Comparison of ENCODE assay signal across 14 cellular contexts in genomic region chr19:35168261-35168660, GRCh38. TPM values are rescaled to one million over a fixed set of nuclear protein-coding genes. Genes with fewer than 3 reads are reported as not detected.
A peak's percentile ranks its signal among the peaks of the same experiment; 100 is the strongest.
DNase-seq lines count a peak whose midpoint lies in the region; ATAC-seq and TF ChIP-seq lines count a peak whose summit lies in the region.
"Had no signal": no experiment of that assay in that cellular context is flagged by ENCODE, and none has a peak within 500 bp of the region (broad histone marks: within the 10 kb centered on the region; RNA-seq: fewer than 3 reads in every experiment).

No MANE protein-coding gene starts in this region.

- H3K27me3 ChIP-seq in MG63, result no peaks in the 10 kb centered on the region
- H3K27me3 ChIP-seq: neural progenitor cell, stomach had no signal

- TF ChIP-seq CTCF in omental fat pad (IDR thresholded peaks at IDR 0.05), result no peak

- POLR2A ChIA-PET in activated naive CD8-positive, alpha-beta T cell treated with anti-CD3 and anti-CD28 coated beads, Interleukin-2, amount 10 ng/mL, durations not matched to agents 7 days and 5 days (lab: Charles Lee), result interaction anchor here (1.2 to 2.5 kb wide), 6 partner anchors 10 to 43 kb away, joined by 3 to 19 read pairs (median 6); partner anchors contain the start of gene FXYD5

- peaks cover 11% of the 10 kb centered on the region; the same call in 1 of the 2 replicates for H3K9me3 ChIP-seq in MG63

- H3K9me3 Mint-ChIP-seq in activated naive CD8-positive, alpha-beta T cell treated with anti-CD3 and anti-CD28 coated beads, Interleukin-2, amount 10 ng/mL, durations not matched to agents 7 days and 5 days, result peaks cover 14% of the 10 kb centered on the region

- DNase-seq in activated CD4-positive, CD25-positive, alpha-beta regulatory T cell treated with anti-CD3 and anti-CD28 coated beads, Interleukin-2, amount 50 U/mL, for 72 hours, result peak; percentile 19
- peak; percentile 39 for DNase-seq in MG63
- DNase-seq in activated naive CD8-positive, alpha-beta T cell treated with anti-CD3 and anti-CD28 coated beads, Interleukin-2, amount 10 ng/mL, durations not matched to agents 7 days and 5 days, result no peak
- no peak for DNase-seq in omental fat pad (ENCODE audit: low spot score)
- DNase-seq in NCI-H1436 (lab: John Stamatoyannopoulos, UW), result no peak
- DNase-seq in glomerular visceral epithelial cell (ENCODE audit: extremely low spot score), result no peak
- no peak for DNase-seq in cerebellar nuclear complex (lab: John Stamatoyannopoulos, UW)
- DNase-seq: GF-D8, NCI-H1048, stomach had no signal

- no peaks in the 10 kb centered on the region for H3K27me3 Mint-ChIP-seq in activated naive CD8-positive, alpha-beta T cell treated with anti-CD3 and anti-CD28 coated beads, Interleukin-2, amount 10 ng/mL, durations not matched to agents 7 days and 5 days

- H3K4me1 Mint-ChIP-seq in activated naive CD8-positive, alpha-beta T cell treated with anti-CD3 and anti-CD28 coated beads, Interleukin-2, amount 10 ng/mL, durations not matched to agents 7 days and 5 days, result peaks cover 36% of the 10 kb centered on the region
- H3K4me1 Mint-ChIP-seq: GM23338, neural progenitor cell had no signal

- no peak overlapping the region for H3K4me3 Mint-ChIP-seq in activated naive CD8-positive, alpha-beta T cell treated with anti-CD3 and anti-CD28 coated beads, Interleukin-2, amount 10 ng/mL, durations not matched to agents 7 days and 5 days
- H3K4me3 Mint-ChIP-seq: GM23338, neural progenitor cell had no signal

- no peak for ATAC-seq in activated CD4-positive, CD25-positive, alpha-beta regulatory T cell treated with anti-CD3 and anti-CD28 coated beads, Interleukin-2, amount 50 U/mL, for 24 hours
- ATAC-seq in activated naive CD8-positive, alpha-beta T cell treated with anti-CD3 and anti-CD28 coated beads, Interleukin-2, amount 10 ng/mL, durations not matched to agents 7 days and 5 days (ENCODE audit: low read depth), result no peak
- peak; percentile 79 for ATAC-seq in omental fat pad (ENCODE audit: low FRiP score)
- ATAC-seq: GM23338 had no signal

- H3K36me3 ChIP-seq in MG63, result peaks cover 64% of the 10 kb centered on the region
- H3K36me3 ChIP-seq: neural progenitor cell had no signal

- no peak overlapping the region for H3K4me3 ChIP-seq in MG63
- H3K4me3 ChIP-seq: GM23338, neural progenitor cell, stomach had no signal

- peaks cover 79% of the 10 kb centered on the region for H3K36me3 Mint-ChIP-seq in activated naive CD8-positive, alpha-beta T cell treated with anti-CD3 and anti-CD28 coated beads, Interleukin-2, amount 10 ng/mL, durations not matched to agents 7 days and 5 days
- H3K36me3 Mint-ChIP-seq: neural progenitor cell had no signal

- H3K27ac Mint-ChIP-seq in activated naive CD8-positive, alpha-beta T cell treated with anti-CD3 and anti-CD28 coated beads, Interleukin-2, amount 10 ng/mL, durations not matched to agents 7 days and 5 days, result peak overlapping the region; percentile 57
- H3K27ac Mint-ChIP-seq: GM23338, neural progenitor cell had no signal

RNA-seq across cellular contexts. Expression of gene FXYD5, which starts 13.7 kb away (rescaled TPM):
- 28.9 and 59.7 TPM in 2 replicates for total RNA-seq in MG63 (2014; rRNA removed; shearing (Covaris generic); ENCODE audit: low replicate concordance)
- 100 to 1,000 TPM; 353 to 360 TPM for total RNA-seq in activated naive CD8-positive, alpha-beta T cell treated with anti-CD3 and anti-CD28 coated beads, Interleukin-2, amount 10 ng/mL, durations not matched to agents 7 days and 5 days
- 100 to 1,000 TPM in 1 of 4 donors, 10 to 100 TPM in 3; 68.9 to 129 (median 88.8) TPM for total RNA-seq in omental fat pad

RNA-seq across cellular contexts. Expression of gene FXYD7, which starts 25.2 kb away (rescaled TPM):
- not detected in 2 replicates for total RNA-seq in MG63 (2014; rRNA removed; shearing (Covaris generic); ENCODE audit: low replicate concordance)
- total RNA-seq in activated naive CD8-positive, alpha-beta T cell treated with anti-CD3 and anti-CD28 coated beads, Interleukin-2, amount 10 ng/mL, durations not matched to agents 7 days and 5 days, result 1 to 10 TPM; 5.3 to 6.5 TPM
- not detected for total RNA-seq in omental fat pad
- total RNA-seq: epithelial cell of proximal tubule had no signal

RNA-seq across cellular contexts. Expression of gene FXYD1, which starts 29.6 kb away (rescaled TPM):
- total RNA-seq in MG63 (2014; rRNA removed; shearing (Covaris generic); ENCODE audit: low replicate concordance), result not detected in 2 replicates
- not detected for total RNA-seq in activated naive CD8-positive, alpha-beta T cell treated with anti-CD3 and anti-CD28 coated beads, Interleukin-2, amount 10 ng/mL, durations not matched to agents 7 days and 5 days
- 10 to 100 TPM; 20.5 to 32.2 (median 25.7) TPM for total RNA-seq in omental fat pad
- total RNA-seq: epithelial cell of proximal tubule had no signal

RNA-seq across cellular contexts. Expression of gene LGI4, which starts 33.4 kb away (rescaled TPM):
- 0.76 TPM in 1 of 2 replicates, not detected in the other for total RNA-seq in MG63 (2014; rRNA removed; shearing (Covaris generic); ENCODE audit: low replicate concordance)
- total RNA-seq in activated naive CD8-positive, alpha-beta T cell treated with anti-CD3 and anti-CD28 coated beads, Interleukin-2, amount 10 ng/mL, durations not matched to agents 7 days and 5 days, result under 1 TPM; 0.28 to 0.44 TPM
- total RNA-seq in omental fat pad, result 10 to 100 TPM in 1 of 4 donors, 1 to 10 TPM in 3; 6.2 to 31.1 (median 8.3) TPM
- total RNA-seq: epithelial cell of proximal tubule had no signal

RNA-seq across cellular contexts. Expression of gene FXYD3, which starts 52.6 kb away (rescaled TPM):
- not detected in 2 replicates for total RNA-seq in MG63 (2014; rRNA removed; shearing (Covaris generic); ENCODE audit: low replicate concordance)
- not detected for total RNA-seq in activated naive CD8-positive, alpha-beta T cell treated with anti-CD3 and anti-CD28 coated beads, Interleukin-2, amount 10 ng/mL, durations not matched to agents 7 days and 5 days
- 1 to 10 TPM in 1 of 4 donors, under 1 TPM in 1, not detected in 2; 0.38 to 2.6 TPM for total RNA-seq in omental fat pad
- total RNA-seq: epithelial cell of proximal tubule, GM23338 had no signal

Comparison
In these comparisons a context has a peak if more than half of its experiments do, and no peak if none do; other contexts are left out.
1. DNase-seq: peak in activated CD4-positive, CD25-positive, alpha-beta regulatory T cell treated with anti-CD3 and anti-CD28 coated beads, Interleukin-2, amount 50 U/mL, for 72 hours (single experiment) and MG63 (single experiment); none in activated naive CD8-positive, alpha-beta T cell treated with anti-CD3 and anti-CD28 coated beads, Interleukin-2, amount 10 ng/mL, durations not matched to agents 7 days and 5 days (single experiment), omental fat pad (single experiment), NCI-H1436 (single experiment), glomerular visceral epithelial cell (single experiment) and cerebellar nuclear complex (0 of 2).
2. RNA of gene FXYD1, which starts 29.6 kb away (total RNA-seq): 20.5 to 32.2 TPM in omental fat pad; not detected in activated naive CD8-positive, alpha-beta T cell treated with anti-CD3 and anti-CD28 coated beads, Interleukin-2, amount 10 ng/mL, durations not matched to agents 7 days and 5 days and not detected in MG63; every median in the first group is over 10 times any median in the second.